ENCODE assay signal across 13 cellular contexts in genomic region chr4:176988226-176988625, GRCh38.
DNase-seq lines count a peak whose midpoint lies in the region; ATAC-seq, FAIRE-seq and TF ChIP-seq lines count a peak whose summit lies in the region.
"Had no signal": no experiment of that assay in that cellular context is flagged by ENCODE, and none has a peak within 500 bp of the region (broad histone marks: within the 10 kb centered on the region; RNA-seq: fewer than 3 reads in every experiment).

No MANE protein-coding gene starts in this region.

- H3K9me3 ChIP-seq in astrocyte (ENCODE audit: insufficient read depth, low read depth, low read length): no peaks in the 10 kb centered on the region
- no peaks in the 10 kb centered on the region for H3K9me3 ChIP-seq in Karpas-422 (ENCODE audit: low read length)
- H3K9me3 ChIP-seq: suprapubic skin had no signal

- no peak for ATAC-seq in GM18868 (IDR thresholded peaks at IDR 0.05; ENCODE audit: unreplicated experiment)

- TF ChIP-seq CTCF in AG09319 (IDR thresholded peaks at IDR 0.05; ENCODE audit: low read depth, low read length): no peak
- TF ChIP-seq CTCF in astrocyte (IDR thresholded peaks at IDR 0.05; ENCODE audit: insufficient read depth, low read depth, low read length): no peak

- peak; percentile 93 for FAIRE-seq in astrocyte (lab: Jason Lieb, UNC)

- H3K79me2 ChIP-seq in astrocyte (ENCODE audit: insufficient read depth, low read length) (no peaks in the 10 kb centered on the region), Karpas-422 (ENCODE audit: low read length) (no peaks in the 10 kb centered on the region)

- H3K4me3 ChIP-seq in astrocyte (ENCODE audit: insufficient read depth, low read depth, low read length) (no peak overlapping the region), Karpas-422 (ENCODE audit: low read length) (no peak overlapping the region)
- H3K4me3 ChIP-seq: suprapubic skin had no signal

- no peak overlapping the region for H3K4me3 Mint-ChIP-seq in astrocyte (ENCODE audit: unreplicated experiment)
- H3K4me3 Mint-ChIP-seq: mesothelial cell of epicardium had no signal

- H3K4me1 Mint-ChIP-seq in astrocyte (ENCODE audit: low read depth, unreplicated experiment): peaks cover 9% of the 10 kb centered on the region
- H3K4me1 Mint-ChIP-seq: mesothelial cell of epicardium had no signal

- no peaks in the 10 kb centered on the region for H3K36me3 Mint-ChIP-seq in astrocyte (ENCODE audit: low read depth, unreplicated experiment)
- H3K36me3 Mint-ChIP-seq: mesothelial cell of epicardium had no signal

- H4K20me1 ChIP-seq in astrocyte (ENCODE audit: insufficient read depth, low read length) (no peaks in the 10 kb centered on the region), Karpas-422 (ENCODE audit: insufficient read depth, low read depth, low read length) (no peaks in the 10 kb centered on the region)

- H3K9ac ChIP-seq in astrocyte (ENCODE audit: low read length): no peak overlapping the region
- no peak overlapping the region for H3K9ac ChIP-seq in Karpas-422 (ENCODE audit: low read length)

- H3K36me3 ChIP-seq in astrocyte (ENCODE audit: insufficient read depth, low read length) (no peaks in the 10 kb centered on the region), Karpas-422 (ENCODE audit: insufficient read depth, low read length) (no peaks in the 10 kb centered on the region)
- H3K36me3 ChIP-seq: suprapubic skin had no signal

- no peaks in the 10 kb centered on the region for H3K9me2 ChIP-seq in Karpas-422 (replicated peaks; ENCODE audit: insufficient read depth, low read length)

- peaks cover 3% of the 10 kb centered on the region for H3K9me3 Mint-ChIP-seq in astrocyte (ENCODE audit: unreplicated experiment)

- H3K4me1 ChIP-seq in astrocyte (ENCODE audit: insufficient read depth, low read length): no peaks in the 10 kb centered on the region
- H3K4me1 ChIP-seq in Karpas-422 (ENCODE audit: low read length): no peaks in the 10 kb centered on the region
- H3K4me1 ChIP-seq: suprapubic skin had no signal

- H3K27ac Mint-ChIP-seq in astrocyte (ENCODE audit: unreplicated experiment): peak overlapping the region; percentile 90
- H3K27ac Mint-ChIP-seq: mesothelial cell of epicardium had no signal

- H3K27ac ChIP-seq in astrocyte (ENCODE audit: low read depth, low read length) (peak overlapping the region; percentile 62), Karpas-422 (ENCODE audit: low read length) (no peak overlapping the region)
- H3K27ac ChIP-seq: suprapubic skin had no signal

- H3K27me3 Mint-ChIP-seq in astrocyte (ENCODE audit: low read depth, unreplicated experiment): no peaks in the 10 kb centered on the region

- H3K27me3 ChIP-seq in astrocyte (ENCODE audit: insufficient read depth, low read length) (no peaks in the 10 kb centered on the region), Karpas-422 (ENCODE audit: low read length) (no peaks in the 10 kb centered on the region)
- H3K27me3 ChIP-seq: suprapubic skin had no signal

- H3K4me2 ChIP-seq in astrocyte (ENCODE audit: low read length): peak overlapping the region; percentile 11
- no peak overlapping the region for H3K4me2 ChIP-seq in Karpas-422 (ENCODE audit: low read depth, low read length, poor library complexity, severe bottlenecking)

- peak; percentile 82 for DNase-seq in AG09319 (ENCODE audit: extremely low read depth, low read depth)
- peak; percentile 98 for DNase-seq in LHCN-M2 (ENCODE audit: low read depth)
- peak; percentile 92 for DNase-seq in astrocyte (ENCODE audit: low read depth)
- peak; percentile 95 for DNase-seq in iris pigment epithelial cell (ENCODE audit: low read depth)
- no peak for DNase-seq in Karpas-422
- DNase-seq in DMS79 treated with DMSO at 0.1 percent for 48 hours (lab: John Stamatoyannopoulos, UW): no peak
- DNase-seq in NCI-H446 (lab: John Stamatoyannopoulos, UW): no peak
- DNase-seq: activated T-cell treated with anti-CD3 and anti-CD28 coated beads, Interleukin-2, amount 50 U/mL, for 1 hour; effector memory CD4-positive, alpha-beta T cell; NCI-H1092 treated with DMSO at 0.1 percent for 48 hours had no signal

- no peak overlapping the region for H2AFZ ChIP-seq in astrocyte (ENCODE audit: low read depth, low read length)
- no peak overlapping the region for H2AFZ ChIP-seq in Karpas-422 (ENCODE audit: low read length)

Comparison
In these comparisons a context has a peak if more than half of its experiments do, and no peak if none do; other contexts are left out.
1. DNase-seq: peak in AG09319 (single experiment), LHCN-M2 (single experiment), astrocyte (single experiment) and iris pigment epithelial cell (single experiment); none in Karpas-422 (single experiment), DMS79 treated with DMSO at 0.1 percent for 48 hours (single experiment) and NCI-H446 (0 of 2).